In the genomic region with DNA sequence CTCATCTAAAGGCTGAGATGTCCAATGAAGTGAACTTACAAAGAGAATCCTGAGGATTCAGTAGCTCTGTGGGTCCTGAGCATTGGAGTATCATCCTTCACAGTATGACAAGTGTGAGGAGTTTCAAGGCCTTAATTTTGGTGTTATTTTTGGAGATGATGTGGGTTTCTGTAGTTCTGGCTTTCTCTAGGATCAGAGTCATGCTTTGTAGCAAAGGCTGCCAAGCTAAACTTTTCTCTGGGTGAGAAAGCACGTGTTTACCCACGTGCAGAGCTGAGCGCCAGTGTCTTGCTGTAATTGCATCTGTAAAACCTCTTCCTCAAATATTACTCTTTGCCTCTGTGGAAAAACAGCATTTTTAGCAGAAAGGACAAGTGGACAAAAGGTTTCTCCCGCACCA, we compare ENCODE assay signal across 15 cellular contexts.
DNase-seq lines count a peak whose midpoint lies in the region; ATAC-seq and TF ChIP-seq lines count a peak whose summit lies in the region.
"Had no signal": no experiment of that assay in that cellular context is flagged by ENCODE, and none has a peak within 500 bp of the region (broad histone marks: within the 10 kb centered on the region; RNA-seq: fewer than 3 reads in every experiment).

No MANE protein-coding gene starts in this region.

- TF ChIP-seq POLR2A in adrenal gland (IDR thresholded peaks at IDR 0.05), result no peak
- TF ChIP-seq POLR2A in gastroesophageal sphincter (IDR thresholded peaks at IDR 0.05), result no peak

- no peak overlapping the region for H3K4me2 ChIP-seq in mesendoderm (ENCODE audit: low read length)
- H3K4me2 ChIP-seq: BLaER1 treated with 17β-estradiol and CSF1 and Interleukin-3, amounts not matched to agents 10 nM and 100 nM had no signal

- no peak overlapping the region for H3K18ac ChIP-seq in mesendoderm (ENCODE audit: low read length)

- no peaks in the 10 kb centered on the region for H3K36me3 ChIP-seq in adrenal gland (replicated peaks in 1 of 2)
- no peaks in the 10 kb centered on the region for H3K36me3 ChIP-seq in gastroesophageal sphincter
- H3K36me3 ChIP-seq in SJCRH30, result no peaks in the 10 kb centered on the region
- H3K36me3 ChIP-seq in mesendoderm (ENCODE audit: control insufficient read depth, insufficient read depth, low read length), result no peaks in the 10 kb centered on the region
- H3K36me3 ChIP-seq: BLaER1 treated with 17β-estradiol and CSF1 and Interleukin-3, amounts not matched to agents 10 nM and 100 nM had no signal

- no peak overlapping the region for H2BK5ac ChIP-seq in mesendoderm (ENCODE audit: low read length)

- no peaks in the 10 kb centered on the region for H3K4me1 ChIP-seq in adrenal gland (replicated peaks in 1 of 2)
- peaks cover 0 to 10% (median 7%) of the 10 kb centered on the region in 3 donors for H3K4me1 ChIP-seq in gastroesophageal sphincter
- no peaks in the 10 kb centered on the region for H3K4me1 ChIP-seq in SJCRH30
- H3K4me1 ChIP-seq in mesendoderm (ENCODE audit: control insufficient read depth, low read depth, low read length), result no peaks in the 10 kb centered on the region
- H3K4me1 ChIP-seq: BLaER1 treated with 17β-estradiol and CSF1 and Interleukin-3, amounts not matched to agents 10 nM and 100 nM had no signal

- no peak overlapping the region for H4K8ac ChIP-seq in mesendoderm (ENCODE audit: low read depth, low read length)

- no peak overlapping the region for H3K23ac ChIP-seq in mesendoderm (ENCODE audit: low read length)

- H2BK120ac ChIP-seq in mesendoderm (ENCODE audit: low read depth, low read length), result no peak overlapping the region

- DNase-seq in Caki2 (ENCODE audit: low read depth), result peak; percentile 27
- DNase-seq in adrenal gland, result peak in 6 of 7 donors; percentile 13 to 61 (median 32)
- no peak for DNase-seq in osteocyte (ENCODE audit: extremely low spot score, unreplicated experiment)
- no peak for DNase-seq in SJCRH30
- no peak for DNase-seq in mesendoderm
- DNase-seq in AML-193 (lab: John Stamatoyannopoulos, UW), result no peak
- DNase-seq: activated effector memory CD4-positive, alpha-beta T cell treated with Interleukin-2 at 50 U/mL for 16 hours; cortex of kidney; NCI-H1105 treated with DMSO at 0.1 percent for 48 hours; NCI-H774; small intestine had no signal

- H3K4me1 Mint-ChIP-seq in osteocyte (ENCODE audit: unreplicated experiment), result peaks cover 16% of the 10 kb centered on the region

- H3K79me2 ChIP-seq in mesendoderm (ENCODE audit: control insufficient read depth, insufficient read depth, low read length), result no peaks in the 10 kb centered on the region

- H3K27ac Mint-ChIP-seq in osteocyte (ENCODE audit: unreplicated experiment), result peak overlapping the region; percentile 60

- H3K4me3 Mint-ChIP-seq in osteocyte (ENCODE audit: unreplicated experiment), result no peak overlapping the region

- H3K4me3 ChIP-seq in adrenal gland (no peak overlapping the region), gastroesophageal sphincter (no peak overlapping the region), SJCRH30 (no peak overlapping the region), mesendoderm (ENCODE audit: low read length) (no peak overlapping the region)
- H3K4me3 ChIP-seq: BLaER1 treated with 17β-estradiol and CSF1 and Interleukin-3, amounts not matched to agents 10 nM and 100 nM; mucosa of descending colon had no signal

- H3K27me3 ChIP-seq in adrenal gland, result no peaks in the 10 kb centered on the region
- no peaks in the 10 kb centered on the region for H3K27me3 ChIP-seq in gastroesophageal sphincter
- H3K27me3 ChIP-seq in SJCRH30, result no peaks in the 10 kb centered on the region
- H3K27me3 ChIP-seq in mesendoderm (ENCODE audit: insufficient read depth, low read length, poor library complexity), result no peaks in the 10 kb centered on the region
- H3K27me3 ChIP-seq: BLaER1 treated with 17β-estradiol and CSF1 and Interleukin-3, amounts not matched to agents 10 nM and 100 nM had no signal

- H3K27ac ChIP-seq in adrenal gland (no peak overlapping the region), gastroesophageal sphincter (peak overlapping the region in 1 of 4 donors; percentile 20), SJCRH30 (no peak overlapping the region), mesendoderm (ENCODE audit: low read depth, low read length) (no peak overlapping the region)
- H3K27ac ChIP-seq: BLaER1 treated with 17β-estradiol and CSF1 and Interleukin-3, amounts not matched to agents 10 nM and 100 nM had no signal

- peaks cover 17% of the 10 kb centered on the region for H3K9me3 Mint-ChIP-seq in osteocyte (ENCODE audit: unreplicated experiment)

- no peak overlapping the region for H3K56ac ChIP-seq in mesendoderm (ENCODE audit: low read length)

- ATAC-seq in gastroesophageal sphincter (peak; percentile 53), GM21381 (IDR thresholded peaks at IDR 0.05; ENCODE audit: unreplicated experiment) (no peak)
- ATAC-seq: mucosa of descending colon had no signal

- H4K5ac ChIP-seq in mesendoderm (ENCODE audit: low read length), result no peak overlapping the region

- TF ChIP-seq EP300 in gastroesophageal sphincter (IDR thresholded peaks at IDR 0.05), result no peak

- H2AK5ac ChIP-seq in mesendoderm (ENCODE audit: low read length), result no peak overlapping the region

- no peak overlapping the region for H3K9ac ChIP-seq in mesendoderm (ENCODE audit: low read length)
- H3K9ac ChIP-seq: BLaER1 treated with 17β-estradiol and CSF1 and Interleukin-3, amounts not matched to agents 10 nM and 100 nM had no signal

- TF ChIP-seq CTCF in adrenal gland (IDR thresholded peaks at IDR 0.05) (no peak), gastroesophageal sphincter (IDR thresholded peaks at IDR 0.05) (no peak), osteocyte (IDR thresholded peaks at IDR 0.05) (no peak)

- intact Hi-C loops in adrenal gland (cut with DNase I), result no loop called here

- H3K36me3 Mint-ChIP-seq in osteocyte (ENCODE audit: unreplicated experiment), result peaks cover 5% of the 10 kb centered on the region

- no peak overlapping the region for H3K4ac ChIP-seq in mesendoderm (ENCODE audit: low read depth, low read length)

- H2BK15ac ChIP-seq in mesendoderm (replicated peaks; ENCODE audit: low read depth), result no peak overlapping the region

- no peaks in the 10 kb centered on the region for H3K9me3 ChIP-seq in adrenal gland (replicated peaks in 1 of 3)
- H3K9me3 ChIP-seq in gastroesophageal sphincter, result peaks cover 0 to 3% (median 0%) of the 10 kb centered on the region in 3 donors
- H3K9me3 ChIP-seq in SJCRH30 (replicated peaks), result no peaks in the 10 kb centered on the region
- H3K9me3 ChIP-seq: BLaER1 treated with 17β-estradiol and CSF1 and Interleukin-3, amounts not matched to agents 10 nM and 100 nM; mucosa of descending colon had no signal

- H3K27me3 Mint-ChIP-seq in osteocyte (ENCODE audit: unreplicated experiment), result no peaks in the 10 kb centered on the region

- 43 to 68% (median 50%) methylated on average over 4 of the region's 4 CpGs for WGBS in adrenal gland, 4 donors
- WGBS in gastroesophageal sphincter (ENCODE audit: low coverage in 1 of 2), 2 donors, result 18 to 71% methylated on average over 1 to 4 of the region's 4 CpGs
- WGBS in mesendoderm (ENCODE audit: extremely low coverage, insufficient coverage, low lambda C conversion rate), result no CpG with 5 or more reads among the region's 4 CpGs

- H3K79me1 ChIP-seq in mesendoderm (ENCODE audit: low read length), result no peaks in the 10 kb centered on the region

- in situ Hi-C loops in Caki2 (cut with HindIII; ENCODE audit: low pct_unique_long_range_greater_than_20kb, low sequenced_read_pairs), result no loop called here

Comparison
In these comparisons a context has a peak if more than half of its experiments do, and no peak if none do; other contexts are left out.
1. DNase-seq: peak in Caki2 (single experiment) and adrenal gland (6 of 7); none in osteocyte (single experiment), SJCRH30 (0 of 2), mesendoderm (single experiment) and AML-193 (0 of 2).